In the genomic region with DNA sequence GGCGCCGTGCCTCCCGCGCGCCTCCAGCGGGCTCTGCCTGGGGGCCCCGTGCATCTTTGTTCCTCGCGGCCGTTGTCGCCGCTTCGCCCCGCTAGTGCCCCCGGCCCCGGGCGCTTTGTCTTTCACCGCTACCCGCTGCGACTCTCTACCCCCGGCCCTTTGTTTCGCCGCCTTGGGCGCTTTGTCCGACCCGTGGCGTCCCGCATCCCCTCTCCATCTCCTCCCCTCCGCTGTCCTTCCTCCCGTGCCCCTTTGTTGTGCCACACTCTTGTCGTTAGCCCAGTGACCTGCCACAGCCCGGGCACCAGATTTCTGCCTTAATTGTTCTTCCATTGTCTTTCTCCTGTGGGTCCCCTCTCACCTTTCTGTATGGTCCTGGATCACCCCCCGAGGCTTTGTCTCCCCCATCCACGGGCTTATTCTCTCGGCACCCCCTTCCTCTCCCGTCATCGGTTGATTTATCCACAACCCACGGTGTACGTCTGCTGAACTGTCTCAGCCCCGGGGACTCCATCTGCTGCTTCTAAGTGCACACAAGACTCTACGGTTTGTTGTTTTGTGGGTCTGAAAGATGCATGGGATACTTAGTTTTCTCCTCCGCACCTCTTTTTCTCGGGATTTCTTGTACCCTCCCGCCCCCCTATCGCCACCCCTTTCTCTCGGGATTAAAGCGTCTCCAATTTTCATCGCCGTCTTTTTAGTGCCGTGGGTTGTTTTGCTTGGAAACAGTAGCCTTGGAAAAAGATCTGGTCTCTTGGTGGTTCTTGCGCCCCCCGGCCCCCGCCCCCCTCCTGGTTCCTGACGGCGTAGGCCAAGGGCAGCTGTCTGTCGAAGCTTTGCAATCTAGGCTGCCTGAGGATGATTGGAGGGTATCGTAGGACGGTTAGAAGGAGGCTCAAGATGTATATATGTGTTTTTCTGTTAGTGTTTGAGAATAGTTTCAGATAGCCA, we compare ENCODE assay signal across 8 cellular contexts. TPM values are rescaled to one million over a fixed set of nuclear protein-coding genes. Genes with fewer than 3 reads are reported as not detected.
DNase-seq lines count a peak whose midpoint lies in the region; ATAC-seq, FAIRE-seq and TF ChIP-seq lines count a peak whose summit lies in the region.

No MANE protein-coding gene starts in this region.

- in situ Hi-C loops in Panc1 (cut with HindIII; ENCODE audit: low pct_unique_long_range_greater_than_20kb, low sequenced_read_pairs): no loop called here

- TSS peak; percentile 50 for BruUV-seq in Panc1 (replicated peaks; lab: Mats Ljungman, UMichigan)

- H3K27ac ChIP-seq in Panc1 (ENCODE audit: low read length) (peak overlapping the region; percentile 82), iPS-18a (ENCODE audit: low read length) (peak overlapping the region; percentile 87), small intestine (ENCODE audit: low read depth in 1 of 2, low read length in 1 of 2) (peak overlapping the region in 1 of 2 donors; percentile 94)

- 1% methylated on average over 44 to 58 of the region's 58 CpGs for WGBS in small intestine, 3 donors

- intact Hi-C loops in Panc1 (cut with micrococcal nuclease; ENCODE audit: unreplicated experiment): loop anchor here (10.0 kb wide), 1 partner anchor 257 kb away; no protein-coding TSS in a partner anchor

- POLR2A ChIA-PET in Panc1 (lab: Charles Lee): no interaction called here

- H3K36me3 ChIP-seq in Panc1 (ENCODE audit: control insufficient read depth, insufficient read depth, low read length) (no peaks in the 10 kb centered on the region; the same call in 1 of the 2 replicates), adipocyte (ENCODE audit: control insufficient read depth, insufficient read depth, low read length, severe bottlenecking) (no peaks in the 10 kb centered on the region), iPS-18a (ENCODE audit: control insufficient read depth, low read depth, low read length) (no peaks in the 10 kb centered on the region), small intestine (ENCODE audit: control insufficient read depth in 2 of 2, insufficient read depth in 2 of 2, low read length in 2 of 2) (no peaks in the 10 kb centered on the region)

- CTCF ChIA-PET in Panc1 (lab: Charles Lee): no interaction called here

- no peak for FAIRE-seq in small intestine (lab: Jason Lieb, UNC)

- ATAC-seq in Panc1: no peak
- ATAC-seq in HG02571 (IDR thresholded peaks at IDR 0.05; ENCODE audit: unreplicated experiment): no peak
- ATAC-seq in GM21529 (IDR thresholded peaks at IDR 0.05; ENCODE audit: unreplicated experiment): no peak

- H3K9me3 ChIP-seq in Panc1 (ENCODE audit: control insufficient read depth, insufficient read depth, low read depth, low read length): no peaks in the 10 kb centered on the region
- H3K9me3 ChIP-seq in adipocyte (ENCODE audit: control insufficient read depth, low read length): no peaks in the 10 kb centered on the region
- no peaks in the 10 kb centered on the region for H3K9me3 ChIP-seq in iPS-18a (ENCODE audit: control insufficient read depth, low read depth, low read length)
- H3K9me3 ChIP-seq in small intestine (ENCODE audit: control insufficient read depth, low read depth): no peaks in the 10 kb centered on the region

- H3K4me3 ChIP-seq in Panc1 (ENCODE audit: low read depth in 2 of 2, low read length in 2 of 2) (peak overlapping the region; percentile 73 to 78), adipocyte (ENCODE audit: low read length) (peak overlapping the region; percentile 92), iPS-18a (ENCODE audit: low read length) (peak overlapping the region; percentile 99), small intestine (ENCODE audit: low read depth in 1 of 2, low read length in 2 of 2) (peak overlapping the region; percentile 81 to 91)

- DNase-seq in NCI-H2171 treated with DMSO at 0.1 percent for 48 hours (lab: John Stamatoyannopoulos, UW) (peak; percentile 31), NCI-H2171 (lab: John Stamatoyannopoulos, UW) (no peak), Panc1 (ENCODE audit: low read depth, low spot score) (no peak), adipocyte (ENCODE audit: low read depth) (peak; percentile 71), small intestine (peak; percentile 32)

- H3K9ac ChIP-seq in adipocyte (ENCODE audit: low read length): peak overlapping the region; percentile 90
- peak overlapping the region; percentile 96 for H3K9ac ChIP-seq in iPS-18a (ENCODE audit: low read length)

- no peaks in the 10 kb centered on the region for H3K27me3 ChIP-seq in Panc1 (ENCODE audit: control insufficient read depth, insufficient read depth, low read length)
- no peaks in the 10 kb centered on the region for H3K27me3 ChIP-seq in adipocyte (replicated peaks; ENCODE audit: control insufficient read depth, insufficient read depth, low read length)
- H3K27me3 ChIP-seq in iPS-18a (ENCODE audit: control insufficient read depth, insufficient read depth, low read length): no peaks in the 10 kb centered on the region
- H3K27me3 ChIP-seq in small intestine (ENCODE audit: control insufficient read depth in 2 of 2, insufficient read depth in 2 of 2, low read length in 2 of 2): no peaks in the 10 kb centered on the region

- TF ChIP-seq CTCF in Panc1 (IDR thresholded peaks at IDR 0.05): no peak

- peaks cover 11% of the 10 kb centered on the region for H3K4me1 ChIP-seq in Panc1 (ENCODE audit: control insufficient read depth, insufficient read depth, low read length)
- H3K4me1 ChIP-seq in adipocyte (ENCODE audit: control insufficient read depth, insufficient read depth, low read length): peaks cover 36% of the 10 kb centered on the region
- H3K4me1 ChIP-seq in iPS-18a (ENCODE audit: control insufficient read depth, low read depth, low read length): peaks cover 15% of the 10 kb centered on the region
- peaks cover 0 to 3% of the 10 kb centered on the region in 2 donors for H3K4me1 ChIP-seq in small intestine (ENCODE audit: control insufficient read depth in 2 of 2, insufficient read depth in 1 of 2, low read depth in 1 of 2, low read length in 1 of 2)

RNA-seq across cellular contexts. Expression of a gene that starts 0.8 kb away (rescaled TPM):
- 33.7 TPM for total RNA-seq in Panc1 (2021; ENCODE audit: unreplicated experiment)
- polyA plus RNA-seq in Panc1 (2012; ENCODE audit: insufficient read length): 11.0 TPM
- 10 to 100 TPM; 13.0 to 20.8 (median 14.8) TPM for polyA plus RNA-seq in small intestine

Comparison
In these comparisons a context has a peak if more than half of its experiments do, and no peak if none do; other contexts are left out.
1. DNase-seq: peak in NCI-H2171 treated with DMSO at 0.1 percent for 48 hours (single experiment), adipocyte (single experiment) and small intestine (single experiment); none in NCI-H2171 (single experiment) and Panc1 (single experiment).
2. Peak in every context shown above with its lines, with median percentiles within 50 percentile points of each other: H3K4me3 ChIP-seq.